Comparison of ENCODE assay signal across 19 cellular contexts in genomic region chr11:123443851-123444623, GRCh38. TPM values are rescaled to one million over a fixed set of nuclear protein-coding genes. Genes with fewer than 3 reads are reported as not detected.
DNase-seq lines count a peak whose midpoint lies in the region; ATAC-seq and TF ChIP-seq lines count a peak whose summit lies in the region.
"Had no signal": no experiment of that assay in that cellular context is flagged by ENCODE, and none has a peak within 500 bp of the region (broad histone marks: within the 10 kb centered on the region; RNA-seq: fewer than 3 reads in every experiment).

No MANE protein-coding gene starts in this region.

- no peak for TF ChIP-seq CTCF in endodermal cell (conservative IDR thresholded peaks at IDR 0.05)

- DNase-seq in activated CD8-positive, alpha-beta memory T cell treated with anti-CD3 and anti-CD28 coated beads, Interleukin-2, amount 50 U/mL, for 48 hours, result peak; percentile 4
- no peak for DNase-seq in activated CD8-positive, alpha-beta memory T cell treated with anti-CD3 and anti-CD28 coated beads, Interleukin-2, amount 50 U/mL, for 4 hours
- DNase-seq in T-helper 17 cell (no peak), endodermal cell (no peak), cerebellar nuclear complex (lab: John Stamatoyannopoulos, UW) (no peak), DMS53 treated with DMSO at 0.1 percent for 48 hours (lab: John Stamatoyannopoulos, UW; ENCODE audit: unreplicated experiment) (no peak)
- DNase-seq: DMS53, EL, KBM-7, MM.1S, NCI-H1048, NCI-H1417 treated with DMSO at 0.1 percent for 48 hours, NCI-H187, NCI-H446, NCI-H526, OCI-M1, SJCRH30 had no signal

- peaks cover 82% of the 10 kb centered on the region for H3K36me3 ChIP-seq in endodermal cell (ENCODE audit: control insufficient read depth, insufficient read depth, low read length)
- H3K36me3 ChIP-seq: SJCRH30 had no signal

- H3K9me3 Mint-ChIP-seq in endodermal cell, result peaks cover 46% of the 10 kb centered on the region

- H3K4me3 ChIP-seq in endodermal cell (ENCODE audit: low read length), result peak overlapping the region; percentile 70
- H3K4me3 ChIP-seq: SJCRH30 had no signal

- no peaks in the 10 kb centered on the region for H3K27me3 ChIP-seq in endodermal cell (ENCODE audit: control insufficient read depth, insufficient read depth, low read length, poor library complexity, severe bottlenecking)
- H3K27me3 ChIP-seq: SJCRH30 had no signal

- H3K36me3 Mint-ChIP-seq in T-helper 17 cell (ENCODE audit: low read depth) (peaks cover 5% of the 10 kb centered on the region), endodermal cell (ENCODE audit: low read depth) (peaks cover 57% of the 10 kb centered on the region)

- H3K4me1 Mint-ChIP-seq in T-helper 17 cell (peaks cover 18% of the 10 kb centered on the region), endodermal cell (peaks cover 17% of the 10 kb centered on the region)

- H3K4me3 Mint-ChIP-seq in T-helper 17 cell (no peak overlapping the region), endodermal cell (no peak overlapping the region)

- ATAC-seq in T-helper 17 cell, result no peak
- ATAC-seq in GM19351 (IDR thresholded peaks at IDR 0.05; ENCODE audit: unreplicated experiment), result no peak

- 67 to 78% methylated on average over 3 to 5 of the region's 5 CpGs for WGBS in endodermal cell (ENCODE audit: insufficient coverage in 1 of 2, insufficient read length in 1 of 2), 2 experiments

- peak overlapping the region; percentile 66 for H3K27ac ChIP-seq in endodermal cell (ENCODE audit: low read depth, low read length)
- H3K27ac ChIP-seq: C4-2B, SJCRH30 had no signal

- H3K27me3 Mint-ChIP-seq in T-helper 17 cell (no peaks in the 10 kb centered on the region), endodermal cell (ENCODE audit: insufficient read depth) (no peaks in the 10 kb centered on the region)

- H3K4me1 ChIP-seq in endodermal cell (ENCODE audit: control insufficient read depth, insufficient read depth, low read length), result peaks cover 8% of the 10 kb centered on the region

- peak overlapping the region; percentile 45 for H3K9ac ChIP-seq in endodermal cell (ENCODE audit: extremely low read depth, low read length, poor library complexity, severe bottlenecking)

- no peaks in the 10 kb centered on the region for H3K9me3 ChIP-seq in T-helper 17 cell (ENCODE audit: control insufficient read depth, low read length, poor library complexity, severe bottlenecking)
- H3K9me3 ChIP-seq in endodermal cell (ENCODE audit: control insufficient read depth, low read length), result peaks cover 59% of the 10 kb centered on the region
- H3K9me3 ChIP-seq: SJCRH30 had no signal

- H3K27ac Mint-ChIP-seq in T-helper 17 cell (peak overlapping the region; percentile 45), endodermal cell (peak overlapping the region; percentile 83)

RNA-seq across cellular contexts. Expression of gene GRAMD1B, which starts 14.0 kb away (rescaled TPM):
- total RNA-seq in T-helper 17 cell, result 10 to 100 TPM; 25.1 to 33.1 TPM
- 10 to 100 TPM; 28.8 to 39.6 TPM for total RNA-seq in endodermal cell
- 17.7 TPM for polyA plus RNA-seq in endodermal cell (2013, experiment 1 of 2)
- 21.1 TPM for polyA plus RNA-seq in endodermal cell (2013, experiment 2 of 2)
